In genomic region chr16:86322283-86322682, GRCh38 we compare ENCODE assay signal across 26 cellular contexts.
"Had no signal": no experiment of that assay in that cellular context is flagged by ENCODE, and none has a peak within 500 bp of the region (broad histone marks: within the 10 kb centered on the region; RNA-seq: fewer than 3 reads in every experiment).

No MANE protein-coding gene starts in this region.

- ATAC-seq: activated CD8-positive, alpha-beta T cell treated with anti-CD3 and anti-CD28 coated beads, Interleukin-2, amount 10 ng/mL, durations not matched to agents 7 days and 5 days; PC-3; SK-N-SH treated with all-trans-retinoic acid at 6 μM for 48 hours; WTC11 had no signal

- H3K9me3 ChIP-seq: adrenal gland, SJSA1 had no signal

- H3K36me3 ChIP-seq: adrenal gland, SJSA1 had no signal

- H3K27me3 ChIP-seq: SJSA1 had no signal

- H3K27ac ChIP-seq: adrenal gland, SJSA1 had no signal

- H3K4me1 ChIP-seq: adrenal gland had no signal

- H3K4me3 ChIP-seq: adrenal gland, SJSA1 had no signal

- DNase-seq: activated CD4-positive, alpha-beta T cell treated with anti-CD3 and anti-CD28 coated beads for 48 hours; activated CD4-positive, alpha-beta T cell treated with anti-CD3 and anti-CD28 coated beads, Interleukin-2, amount 50 U/mL, for 4 hours; activated CD4-positive, CD25-positive, alpha-beta regulatory T cell treated with anti-CD3 and anti-CD28 coated beads, Interleukin-2, amount 50 U/mL, for 72 hours; activated CD8-positive, alpha-beta memory T cell treated with anti-CD3 and anti-CD28 coated beads, Interleukin-2, amount 50 U/mL, for 48 hours; activated CD8-positive, alpha-beta T cell treated with anti-CD3 and anti-CD28 coated beads, Interleukin-2, amount 10 ng/mL, durations not matched to agents 7 days and 5 days; activated naive CD4-positive, alpha-beta T cell treated with anti-CD3 and anti-CD28 coated beads, Interleukin-2, amount 50 U/mL, for 16 hours; activated naive CD8-positive, alpha-beta T cell treated with anti-CD3 and anti-CD28 coated beads, Interleukin-2, amount 10 ng/mL, durations not matched to agents 7 days and 5 days; activated T-cell treated with anti-CD3 and anti-CD28 coated beads, Interleukin-2, amount 50 U/mL, for 1 hour; adrenal gland; anterior cingulate cortex; KBM-7; MV-4-11; NCI-H1092 treated with DMSO at 0.1 percent for 48 hours; NCI-H1417 treated with DMSO at 0.1 percent for 48 hours; NCI-H1694; NCI-H2029; NCI-H2107; NCI-H2171 treated with DMSO at 0.1 percent for 48 hours; NCI-H226; NCI-H526 treated with DMSO at 0.1 percent for 48 hours; PC-3; SHP77; SW 1271 had no signal
